8 cellular contexts compared by ENCODE assay signal in genomic region chr12:89960011-89960507, GRCh38.
DNase-seq lines count a peak whose midpoint lies in the region; ATAC-seq and TF ChIP-seq lines count a peak whose summit lies in the region.

No MANE protein-coding gene starts in this region.

- no peaks in the 10 kb centered on the region for H3K4me1 ChIP-seq in IMR-90 (ENCODE audit: control insufficient read depth, insufficient read depth, low read length)
- peaks cover 9% of the 10 kb centered on the region for H3K4me1 ChIP-seq in vagina

- no peak overlapping the region for H2BK15ac ChIP-seq in IMR-90 (ENCODE audit: low read depth, low read length)

- in situ Hi-C loops in IMR-90 (cut with MboI; ENCODE audit: low sequenced_read_pairs), result no loop called here

- no peak overlapping the region for H2BK20ac ChIP-seq in IMR-90 (ENCODE audit: low read depth, low read length)

- no peak overlapping the region for H3K56ac ChIP-seq in IMR-90 (ENCODE audit: extremely low read depth, insufficient read depth, low read length)

- whole genome bisulfite sequencing in IMR-90 (ENCODE audit: extremely low coverage in 2 of 2, insufficient read length in 1 of 2), 2 experiments, result no CpG with 5 or more reads among the region's 2 CpGs

- no peak overlapping the region for H3K14ac ChIP-seq in IMR-90 (replicated peaks; ENCODE audit: low read depth, low read length)

- dilution Hi-C loops in IMR-90 (cut with HindIII; ENCODE audit: low sequenced_read_pairs, unreplicated experiment), result no loop called here

- TF ChIP-seq RAD21 in IMR-90 (IDR thresholded peaks at IDR 0.05; ENCODE audit: low read length), result no peak

- no peak overlapping the region for H3K18ac ChIP-seq in IMR-90 (ENCODE audit: low read depth, low read length)

- H4K20me1 ChIP-seq in IMR-90 (ENCODE audit: insufficient read depth, low read length), result no peaks in the 10 kb centered on the region

- TF ChIP-seq CTCF in IMR-90 (conservative IDR thresholded peaks at IDR 0.05; ENCODE audit: low read depth, low read length) (no peak), vagina (IDR thresholded peaks at IDR 0.05) (no peak)

- no peak overlapping the region for H3K4ac ChIP-seq in IMR-90 (ENCODE audit: low read depth, low read length)

- intact Hi-C loops in IMR-90 (cut with micrococcal nuclease) (no loop called here), posterior cingulate gyrus (cut with DNase I) (no loop called here), vagina (cut with DNase I) (no loop called here)

- no peak overlapping the region for H2BK120ac ChIP-seq in IMR-90 (ENCODE audit: low read depth, low read length)

- H4K91ac ChIP-seq in IMR-90 (ENCODE audit: insufficient read depth, low read depth, low read length), result no peak overlapping the region

- no peak overlapping the region for H2AFZ ChIP-seq in IMR-90 (replicated peaks; ENCODE audit: low read length, poor library complexity)

- no peaks in the 10 kb centered on the region for H3K79me1 ChIP-seq in IMR-90 (ENCODE audit: low read depth in 1 of 2, low read length in 2 of 2)

- no peak overlapping the region for H3K9ac ChIP-seq in IMR-90 (ENCODE audit: low read depth, low read length)

- CTCF ChIA-PET in IMR-90 (lab: Yijun Ruan, JAX), result interaction anchor here (1.5 kb wide), 1 partner anchor 10 kb away, joined by 6 read pairs; no protein-coding TSS in a partner anchor

- H3K27ac ChIP-seq in IMR-90 (ENCODE audit: insufficient read depth, low read length) (no peak overlapping the region), vagina (no peak overlapping the region)

- no peak overlapping the region for H2AK5ac ChIP-seq in IMR-90 (ENCODE audit: low read depth, low read length)

- POLR2A ChIA-PET in IMR-90 (lab: Charles Lee; ENCODE audit: unreplicated experiment), result no interaction called here

- peak; percentile 74 for DNase-seq in IMR-90
- DNase-seq in memory B cell (ENCODE audit: low spot score in 2 of 2), result no peak
- no peak for DNase-seq in posterior cingulate gyrus
- no peak for DNase-seq in NCI-H128 (lab: John Stamatoyannopoulos, UW; ENCODE audit: unreplicated experiment)
- no peak for DNase-seq in vagina (ENCODE audit: extremely low spot score in 2 of 2)
- DNase-seq in retina, result no peak

- H3K36me3 Mint-ChIP-seq in memory B cell, result peaks cover 2% of the 10 kb centered on the region

- peaks cover 1% of the 10 kb centered on the region for H3K9me3 Mint-ChIP-seq in memory B cell

- peak; percentile 96 for ATAC-seq in GM18517 (IDR thresholded peaks at IDR 0.05; ENCODE audit: unreplicated experiment)
- ATAC-seq in GM21619 (IDR thresholded peaks at IDR 0.05; ENCODE audit: unreplicated experiment), result peak; percentile 93
- ATAC-seq in IMR-90 (ENCODE audit: low read depth), result no peak
- peak; percentile 95 for ATAC-seq in memory B cell (ENCODE audit: low read depth)

- H3K9me1 ChIP-seq in IMR-90 (ENCODE audit: insufficient read depth, low read length), result no peaks in the 10 kb centered on the region

- no peak overlapping the region for H2BK5ac ChIP-seq in IMR-90 (ENCODE audit: low read depth, low read length, poor library complexity, severe bottlenecking)

- H3K9me3 ChIP-seq in IMR-90 (ENCODE audit: control insufficient read depth, insufficient read depth, low read length) (no peaks in the 10 kb centered on the region), vagina (no peaks in the 10 kb centered on the region)

- no TSS peak for BruUV-seq in IMR-90 (replicated peaks; lab: Mats Ljungman, UMichigan)

- no peak overlapping the region for H3K23ac ChIP-seq in IMR-90 (ENCODE audit: low read depth, low read length)

- no peaks in the 10 kb centered on the region for H3K36me3 ChIP-seq in IMR-90 (ENCODE audit: control insufficient read depth, insufficient read depth, low read length)
- H3K36me3 ChIP-seq in vagina, result no peaks in the 10 kb centered on the region

- H3K4me3 Mint-ChIP-seq in memory B cell, result peak overlapping the region; percentile 3

- no peaks in the 10 kb centered on the region for H3K27me3 ChIP-seq in IMR-90 (ENCODE audit: control insufficient read depth, insufficient read depth, low read length)
- H3K27me3 ChIP-seq in vagina, result no peaks in the 10 kb centered on the region

- peaks cover 25% of the 10 kb centered on the region for H3K4me1 Mint-ChIP-seq in memory B cell

- no peak overlapping the region for H2AK9ac ChIP-seq in IMR-90 (replicated peaks; ENCODE audit: low read depth, low read length, poor library complexity)

- TF ChIP-seq POLR2A in IMR-90 (IDR thresholded peaks at IDR 0.05; ENCODE audit: low read depth, low read length) (no peak), vagina (IDR thresholded peaks at IDR 0.05) (no peak)

- no peak overlapping the region for H4K5ac ChIP-seq in IMR-90 (ENCODE audit: low read depth, low read length)

- no peak overlapping the region for H3K4me2 ChIP-seq in IMR-90 (ENCODE audit: low read depth, low read length)

- H3K4me3 ChIP-seq in IMR-90 (ENCODE audit: insufficient read depth, low read depth, low read length), result no peak overlapping the region
- H3K4me3 ChIP-seq in vagina, result no peak overlapping the region

- peak overlapping the region; percentile 87 for H3K27ac Mint-ChIP-seq in memory B cell

- H3K27me3 Mint-ChIP-seq in memory B cell, result no peaks in the 10 kb centered on the region

- no peak overlapping the region for H4K8ac ChIP-seq in IMR-90 (ENCODE audit: low read depth in 2 of 2, low read length in 2 of 2)

TF ChIP-seq in IMR-90, 13 proteins besides CTCF, POLR2A, EP300 and RAD21:
- TF ChIP-seq BHLHE40 (IDR thresholded peaks at IDR 0.05; ENCODE audit: low read depth, low read length) (no peak), NFE2L2 (IDR thresholded peaks at IDR 0.05; ENCODE audit: low read depth, low read length) (no peak)
- TF ChIP-seq, protein P1, sequence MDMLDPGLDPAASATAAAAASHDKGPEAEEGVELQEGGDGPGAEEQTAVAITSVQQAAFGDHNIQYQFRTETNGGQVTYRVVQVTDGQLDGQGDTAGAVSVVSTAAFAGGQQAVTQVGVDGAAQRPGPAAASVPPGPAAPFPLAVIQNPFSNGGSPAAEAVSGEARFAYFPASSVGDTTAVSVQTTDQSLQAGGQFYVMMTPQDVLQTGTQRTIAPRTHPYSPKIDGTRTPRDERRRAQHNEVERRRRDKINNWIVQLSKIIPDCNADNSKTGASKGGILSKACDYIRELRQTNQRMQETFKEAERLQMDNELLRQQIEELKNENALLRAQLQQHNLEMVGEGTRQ (IDR thresholded peaks at IDR 0.05; ENCODE audit: low read depth, low read length), result no peak
